In genomic region chr6:30200551-30201281, GRCh38 we compare ENCODE assay signal across 13 cellular contexts. TPM values are rescaled to one million over a fixed set of nuclear protein-coding genes. Genes with fewer than 3 reads are reported as not detected.
DNase-seq lines count a peak whose midpoint lies in the region; ATAC-seq, FAIRE-seq and TF ChIP-seq lines count a peak whose summit lies in the region.
"Had no signal": no experiment of that assay in that cellular context is flagged by ENCODE, and none has a peak within 500 bp of the region (broad histone marks: within the 10 kb centered on the region; RNA-seq: fewer than 3 reads in every experiment).

No MANE protein-coding gene starts in this region.

- H2AFZ ChIP-seq in K562 (ENCODE audit: low read depth, low read length) = no peak overlapping the region

- no peak overlapping the region for H3K4me2 ChIP-seq in K562 (ENCODE audit: insufficient read depth, low read length)

- H3K27me3 ChIP-seq in CD4-positive, alpha-beta memory T cell (ENCODE audit: insufficient read depth, low read length) = no peaks in the 10 kb centered on the region
- peaks cover 28 to 50% of the 10 kb centered on the region in 2 experiments for H3K27me3 ChIP-seq in K562 (ENCODE audit: control insufficient read depth in 2 of 2, insufficient read depth in 2 of 2, low read length in 2 of 2)
- H3K27me3 ChIP-seq: sigmoid colon, stomach had no signal

- H3K9me3 ChIP-seq in CD4-positive, alpha-beta memory T cell (ENCODE audit: control insufficient read depth in 1 of 2, low read length in 2 of 2) = no peaks in the 10 kb centered on the region
- no peaks in the 10 kb centered on the region for H3K9me3 ChIP-seq in K562 (replicated peaks; ENCODE audit: control insufficient read depth, insufficient read depth, low read depth, low read length)
- H3K9me3 ChIP-seq: sigmoid colon, stomach had no signal

- H3K4me1 ChIP-seq in CD4-positive, alpha-beta memory T cell (ENCODE audit: insufficient read depth, low read length) = peaks cover 20% of the 10 kb centered on the region
- peaks cover 0 to 10% of the 10 kb centered on the region in 2 experiments; a peak in 2 of 5 replicates for H3K4me1 ChIP-seq in K562 (replicated peaks in 1 of 2; ENCODE audit: control insufficient read depth in 2 of 2, insufficient read depth in 2 of 2, low read length in 2 of 2)
- H3K4me1 ChIP-seq: sigmoid colon had no signal

- no peak for TF ChIP-seq EP300 in K562 (IDR thresholded peaks at IDR 0.05; ENCODE audit: low read length)

- no peak for TF ChIP-seq CTCF in K562 (IDR thresholded peaks at IDR 0.05 in 2 of 3, conservative IDR thresholded peaks at IDR 0.05 in 1 of 3; ENCODE audit: insufficient read depth in 2 of 3, low read depth in 1 of 3, low read length in 3 of 3)

- H3K27ac ChIP-seq in CD4-positive, alpha-beta memory T cell (ENCODE audit: low read depth, low read length) = no peak overlapping the region
- H3K27ac ChIP-seq in K562 (ENCODE audit: extremely low read depth, low read depth, low read length) = no peak overlapping the region
- H3K27ac ChIP-seq: sigmoid colon, stomach had no signal

- no TSS peak for BruUV-seq in K562 (replicated peaks; lab: Mats Ljungman, UMichigan)

- peaks cover 30 to 55% (median 39%) of the 10 kb centered on the region in 4 donors for H3K4me1 Mint-ChIP-seq in CD4-positive, alpha-beta memory T cell

- ATAC-seq in GM19328 (IDR thresholded peaks at IDR 0.05; ENCODE audit: unreplicated experiment) = peak; percentile 53
- ATAC-seq in K562 = no peak
- ATAC-seq in HG02840 (IDR thresholded peaks at IDR 0.05; ENCODE audit: low FRiP score, unreplicated experiment) = no peak
- ATAC-seq in SK-N-SH treated with all-trans-retinoic acid at 6 μM for 48 hours = no peak

- no peaks in the 10 kb centered on the region for H3K9me1 ChIP-seq in K562 (ENCODE audit: control insufficient read depth, insufficient read depth, low read length)

- in situ Hi-C loops in KBM-7 (cut with MboI; ENCODE audit: low pct_unique_long_range_greater_than_20kb, low sequenced_read_pairs) (no loop called here), K562 (cut with MboI) (no loop called here)

- peaks cover 39 to 68% of the 10 kb centered on the region in 2 donors for H3K36me3 Mint-ChIP-seq in CD4-positive, alpha-beta memory T cell

- 18% methylated on average over 6 of the region's 6 CpGs for WGBS in K562 (ENCODE audit: insufficient coverage, low coverage, missing lambda C conversion rate)

- no peak for TF ChIP-seq POLR2A in K562 (conservative IDR thresholded peaks at IDR 0.05)

- peak overlapping the region in 5 of 7 donors; percentile 4 to 85 (median 61) for H3K27ac Mint-ChIP-seq in CD4-positive, alpha-beta memory T cell

- peak overlapping the region in 1 of 8 donors; percentile 7 for H3K4me3 Mint-ChIP-seq in CD4-positive, alpha-beta memory T cell

- H3K9ac ChIP-seq in K562 (ENCODE audit: insufficient read depth in 1 of 2, low read depth in 2 of 2, low read length in 2 of 2) = no peak overlapping the region; a peak in 1 of 4 replicates

- CTCF ChIA-PET in CD4-positive, alpha-beta memory T cell (lab: Charles Lee; ENCODE audit: partially characterized antibody) = no interaction called here
- CTCF ChIA-PET in K562 (lab: Yijun Ruan, JAX; ENCODE audit: low intra/inter-chr PET ratio) = no interaction called here

- no peaks in the 10 kb centered on the region; the same call in 1 of the 2 replicates for H4K20me1 ChIP-seq in K562 (replicated peaks; ENCODE audit: control insufficient read depth, insufficient read depth, low read length)

- peaks cover 49% of the 10 kb centered on the region for H3K36me3 ChIP-seq in CD4-positive, alpha-beta memory T cell (ENCODE audit: insufficient read depth, low read length)
- no peaks in the 10 kb centered on the region for H3K36me3 ChIP-seq in K562 (ENCODE audit: control insufficient read depth, insufficient read depth, low read length)

- FAIRE-seq in K562 (lab: Jason Lieb, UNC) = no peak
- FAIRE-seq: endometrium, islet of Langerhans had no signal

- no peaks in the 10 kb centered on the region for H3K27me3 Mint-ChIP-seq in CD4-positive, alpha-beta memory T cell

- H3K79me2 ChIP-seq in K562 (ENCODE audit: control insufficient read depth, insufficient read depth, low read length) = no peaks in the 10 kb centered on the region

- intact Hi-C loops in CD4-positive, alpha-beta memory T cell (cut with micrococcal nuclease) = no loop called here
- intact Hi-C loops in K562 (cut with micrococcal nuclease) = no loop called here

- no peak overlapping the region for H3K4me3 ChIP-seq in CD4-positive, alpha-beta memory T cell (ENCODE audit: low read length in 2 of 2)
- H3K4me3 ChIP-seq in K562 = no peak overlapping the region
- H3K4me3 ChIP-seq: sigmoid colon, stomach had no signal

- DNase-seq in CD4-positive, alpha-beta memory T cell = no peak
- peak; percentile 88 for DNase-seq in KBM-7
- no peak for DNase-seq in K562 (ENCODE audit: extremely low read depth in 1 of 4, low spot score in 3 of 4)
- no peak for DNase-seq in AG08395 (ENCODE audit: low spot score)
- DNase-seq in DMS 273 treated with DMSO at 0.1 percent for 48 hours (lab: John Stamatoyannopoulos, UW) = no peak
- DNase-seq: activated effector memory CD4-positive, alpha-beta T cell treated with Interleukin-2 at 50 U/mL for 16 hours; sigmoid colon; stomach had no signal

- no peak for TF ChIP-seq RAD21 in K562 (CRISPR knock-in tag; conservative IDR thresholded peaks at IDR 0.05 in 1 of 2, IDR thresholded peaks at IDR 0.05 in 1 of 2)

- peaks cover 0 to 2% (median 0%) of the 10 kb centered on the region in 8 donors for H3K9me3 Mint-ChIP-seq in CD4-positive, alpha-beta memory T cell

- POLR2A ChIA-PET in CD4-positive, alpha-beta memory T cell (lab: Charles Lee; ENCODE audit: partially characterized antibody) = interaction anchor here (1.3 kb wide), 1 partner anchor 13 kb away, joined by 5 read pairs; the partner anchor contains the start of gene TRIM26
- POLR2A ChIA-PET in K562 (lab: Yijun Ruan, JAX) = no interaction called here

RNA-seq across cellular contexts. Expression of gene TRIM26, which starts 12.5 kb away (rescaled TPM):
- total RNA-seq in CD4-positive, alpha-beta memory T cell = 10 to 100 TPM; 60.0 to 60.7 TPM
- 10 to 100 TPM; 17.3 to 51.0 TPM for polyA plus RNA-seq in CD4-positive, alpha-beta memory T cell
- 2.1 and 2.6 TPM in 2 replicates for total RNA-seq in K562 (2011; cell fraction: chromatin; rRNA removed; ENCODE audit: low replicate concordance)
- total RNA-seq in K562 (2011; cell fraction: nucleolus; rRNA removed) = 1.1 and 1.2 TPM in 2 replicates
- total RNA-seq in K562 (2011; cell fraction: nucleoplasm; rRNA removed) = 2.0 and 3.1 TPM in 2 replicates
- total RNA-seq in K562 (2014; rRNA removed) (2.8 and 5.3 TPM in 2 replicates), K562 (2014; rRNA removed; fragmentation: Illumina TruSeq; extraction: Trizol) (2.2 TPM in 2 replicates), K562 (2015; rRNA removed; fragmentation: Illumina TruSeq; extraction: Trizol) (3.7 and 4.3 TPM in 2 replicates), K562 (2021) (5.0 and 5.3 TPM in 2 replicates)
- polyA plus RNA-seq in K562 (2011; rRNA removed) (1.4 and 2.0 TPM in 2 replicates), K562 (2014; fragmentation: Illumina TruSeq; extraction: Trizol) (5.0 and 5.1 TPM in 2 replicates), K562 (2014; fragmentation: Nextera tagmentation; extraction: Ambion mirVana) (1 to 10 TPM in 1 of 2 experiments, under 1 TPM in 1; 0.80 to 1.1 TPM), K562 (2014; rRNA removed) (2.6 and 3.7 TPM in 2 replicates)
- polyA plus RNA-seq in K562 (2011; cell fraction: cytosol; rRNA removed) = 1.1 and 1.2 TPM in 2 replicates
- 1.9 and 2.2 TPM in 2 replicates for polyA plus RNA-seq in K562 (2011; cell fraction: nucleus; rRNA removed)
- 3.4 and 3.5 TPM in 2 replicates for polyA plus RNA-seq in K562 (2012)
- polyA minus RNA-seq in K562 (2011; rRNA and poly(A)+ RNA removed) = 1.2 and 1.3 TPM in 2 replicates
- polyA minus RNA-seq in K562 (2011; cell fraction: cytosol; rRNA and poly(A)+ RNA removed) = 1.4 and 1.6 TPM in 2 replicates
- polyA minus RNA-seq in K562 (2011; cell fraction: nucleus; rRNA and poly(A)+ RNA removed) = 0.67 and 0.94 TPM in 2 replicates

RNA-seq across cellular contexts. Expression of gene TRIM15, which starts 37.4 kb away (rescaled TPM):
- total RNA-seq in CD4-positive, alpha-beta memory T cell = not detected
- not detected for polyA plus RNA-seq in CD4-positive, alpha-beta memory T cell
- total RNA-seq in K562 (2011; cell fraction: chromatin; rRNA removed; ENCODE audit: low replicate concordance) = 0.30 TPM in 1 of 2 replicates, not detected in the other
- not detected in 2 replicates for total RNA-seq in K562 (2011; cell fraction: nucleolus; rRNA removed)
- total RNA-seq in K562 (2011; cell fraction: nucleoplasm; rRNA removed) = not detected in 2 replicates
- 2.3 and 2.6 TPM in 2 replicates for total RNA-seq in K562 (2014; rRNA removed)
- total RNA-seq in K562 (2014; rRNA removed; fragmentation: Illumina TruSeq; extraction: Trizol) = 0.80 and 0.91 TPM in 2 replicates
- 0.34 and 0.83 TPM in 2 replicates for total RNA-seq in K562 (2015; rRNA removed; fragmentation: Illumina TruSeq; extraction: Trizol)
- total RNA-seq in K562 (2021) = 1.2 TPM in 2 replicates
- polyA plus RNA-seq in K562 (2011; rRNA removed) = 0.21 and 0.65 TPM in 2 replicates
- polyA plus RNA-seq in K562 (2011; cell fraction: cytosol; rRNA removed) = 0.09 and 0.13 TPM in 2 replicates
- 0.98 and 1.8 TPM in 2 replicates for polyA plus RNA-seq in K562 (2011; cell fraction: nucleus; rRNA removed)
- polyA plus RNA-seq in K562 (2012) = 0.99 and 1.2 TPM in 2 replicates
- polyA plus RNA-seq in K562 (2014; fragmentation: Illumina TruSeq; extraction: Trizol) = 0.70 and 1.2 TPM in 2 replicates
- under 1 TPM; 0.06 to 0.15 TPM for polyA plus RNA-seq in K562 (2014; fragmentation: Nextera tagmentation; extraction: Ambion mirVana)
- polyA plus RNA-seq in K562 (2014; rRNA removed) = 2.2 and 2.9 TPM in 2 replicates
- polyA minus RNA-seq in K562 (2011; rRNA and poly(A)+ RNA removed) = 0.14 and 0.42 TPM in 2 replicates
- 1.6 TPM in 1 of 2 replicates, not detected in the other for polyA minus RNA-seq in K562 (2011; cell fraction: cytosol; rRNA and poly(A)+ RNA removed)
- polyA minus RNA-seq in K562 (2011; cell fraction: nucleus; rRNA and poly(A)+ RNA removed) = 0.54 and 0.89 TPM in 2 replicates

RNA-seq across cellular contexts. Expression of gene TRIM10, which starts 39.7 kb away (rescaled TPM):
- not detected for total RNA-seq in CD4-positive, alpha-beta memory T cell
- not detected for polyA plus RNA-seq in CD4-positive, alpha-beta memory T cell
- total RNA-seq in K562 (2011; cell fraction: chromatin; rRNA removed; ENCODE audit: low replicate concordance) = 0.07 TPM in 1 of 2 replicates, not detected in the other
- not detected in 2 replicates for total RNA-seq in K562 (2011; cell fraction: nucleolus; rRNA removed)
- 0.15 TPM in 1 of 2 replicates, not detected in the other for total RNA-seq in K562 (2011; cell fraction: nucleoplasm; rRNA removed)
- total RNA-seq in K562 (2014; rRNA removed) (0.36 and 0.61 TPM in 2 replicates), K562 (2014; rRNA removed; fragmentation: Illumina TruSeq; extraction: Trizol) (0.65 and 0.73 TPM in 2 replicates), K562 (2015; rRNA removed; fragmentation: Illumina TruSeq; extraction: Trizol) (0.36 and 0.38 TPM in 2 replicates), K562 (2021) (0.58 and 0.86 TPM in 2 replicates)
- polyA plus RNA-seq in K562 (2011; rRNA removed) (0.26 and 0.31 TPM in 2 replicates), K562 (2014; fragmentation: Illumina TruSeq; extraction: Trizol) (0.74 and 0.83 TPM in 2 replicates), K562 (2014; fragmentation: Nextera tagmentation; extraction: Ambion mirVana) (under 1 TPM; 0.15 to 0.36 TPM), K562 (2014; rRNA removed) (0.90 and 1.00 TPM in 2 replicates)
- 0.09 and 0.19 TPM in 2 replicates for polyA plus RNA-seq in K562 (2011; cell fraction: cytosol; rRNA removed)
- 0.40 and 0.62 TPM in 2 replicates for polyA plus RNA-seq in K562 (2011; cell fraction: nucleus; rRNA removed)
- 0.55 and 0.68 TPM in 2 replicates for polyA plus RNA-seq in K562 (2012)
- polyA minus RNA-seq in K562 (2011; rRNA and poly(A)+ RNA removed) = 0.09 and 0.14 TPM in 2 replicates
- polyA minus RNA-seq in K562 (2011; cell fraction: cytosol; rRNA and poly(A)+ RNA removed) = not detected in 2 replicates
- 0.11 TPM in 1 of 2 replicates, not detected in the other for polyA minus RNA-seq in K562 (2011; cell fraction: nucleus; rRNA and poly(A)+ RNA removed)
- polyA plus RNA-seq: stomach had no signal

Comparison
In these comparisons a context has a peak if more than half of its experiments do, and no peak if none do; other contexts are left out.
1. RNA of gene TRIM26, which starts 12.5 kb away (total RNA-seq): 60.0 to 60.7 TPM in CD4-positive, alpha-beta memory T cell; 1.1 to 5.3 TPM in K562; every median in the first group is over 4 times any median in the second.